In genomic region chrX:101658661-101659477, GRCh38 we compare ENCODE assay signal across 8 cellular contexts. TPM values are rescaled to one million over a fixed set of nuclear protein-coding genes. Genes with fewer than 3 reads are reported as not detected.
A peak's percentile ranks its signal among the peaks of the same experiment; 100 is the strongest.
DNase-seq lines count a peak whose midpoint lies in the region; ATAC-seq and TF ChIP-seq lines count a peak whose summit lies in the region.

No MANE protein-coding gene starts in this region.

- no peaks in the 10 kb centered on the region for H3K9me3 ChIP-seq in BE2C

- DNase-seq in BE2C (peak; percentile 64), NCI-H1105 treated with DMSO at 0.1 percent for 48 hours (lab: John Stamatoyannopoulos, UW) (peak; percentile 48), cerebellum (ENCODE audit: low spot score) (peak; percentile 69), kidney tubule cell (ENCODE audit: low spot score) (peak; percentile 43)
- peak; percentile 28 for DNase-seq in activated CD4-positive, CD25-positive, alpha-beta regulatory T cell treated with anti-CD3 and anti-CD28 coated beads, Interleukin-2, amount 50 U/mL, for 16 hours (ENCODE audit: low read depth, low spot score)
- peak; percentile 81 for DNase-seq in stimulated activated CD4-positive, alpha-beta T cell treated with anti-CD3 and anti-CD28 coated beads, Interleukin-15, amount 100 ng/mL, for 24 hours

- no peaks in the 10 kb centered on the region for H3K36me3 ChIP-seq in BE2C

- H3K4me3 ChIP-seq in BE2C (ENCODE audit: low read depth, low read length): peak overlapping the region; percentile 73

- H3K27me3 ChIP-seq in BE2C: no peaks in the 10 kb centered on the region; the same call in 1 of the 2 replicates

- H3K4me1 ChIP-seq in BE2C: no peaks in the 10 kb centered on the region

- no peak for TF ChIP-seq CTCF in BE2C (IDR thresholded peaks at IDR 0.05; ENCODE audit: low read depth, low read length)

- ATAC-seq in GM21515 (IDR thresholded peaks at IDR 0.05; ENCODE audit: unreplicated experiment): peak; percentile 74
- ATAC-seq in GM18519 (IDR thresholded peaks at IDR 0.05; ENCODE audit: low FRiP score, unreplicated experiment): no peak

RNA-seq across cellular contexts. Expression of gene ARMCX2, which starts 0.8 kb away (rescaled TPM):
- polyA plus RNA-seq in BE2C (2012; ENCODE audit: insufficient read depth, insufficient read length, low read depth): 0.32 TPM
- total RNA-seq in cerebellum: 35.0 TPM

RNA-seq across cellular contexts. Expression of gene ARMCX3, which starts 35.9 kb away (rescaled TPM):
- 42.5 TPM for polyA plus RNA-seq in BE2C (2012; ENCODE audit: insufficient read depth, insufficient read length, low read depth)
- total RNA-seq in cerebellum: 53.4 TPM

RNA-seq across cellular contexts. Expression of gene ARMCX6, which starts 41.1 kb away (rescaled TPM):
- 33.4 TPM for polyA plus RNA-seq in BE2C (2012; ENCODE audit: insufficient read depth, insufficient read length, low read depth)
- total RNA-seq in cerebellum: 18.2 TPM

Comparison
In these comparisons a context has a peak if more than half of its experiments do, and no peak if none do; other contexts are left out.
1. DNase-seq: peak in every context shown above with its lines; median percentile 81 in stimulated activated CD4-positive, alpha-beta T cell treated with anti-CD3 and anti-CD28 coated beads, Interleukin-15, amount 100 ng/mL, for 24 hours; 69 in cerebellum; 64 in BE2C; 48 in NCI-H1105 treated with DMSO at 0.1 percent for 48 hours; 43 in kidney tubule cell; 28 in activated CD4-positive, CD25-positive, alpha-beta regulatory T cell treated with anti-CD3 and anti-CD28 coated beads, Interleukin-2, amount 50 U/mL, for 16 hours.